22 cellular contexts compared by ENCODE assay signal in genomic region chr14:65817011-65817410, GRCh38.
"Had no signal": no experiment of that assay in that cellular context is flagged by ENCODE, and none has a peak within 500 bp of the region (broad histone marks: within the 10 kb centered on the region; RNA-seq: fewer than 3 reads in every experiment).

No MANE protein-coding gene starts in this region.

- H3K4me1 ChIP-seq: colonic mucosa, heart right ventricle, lower lobe of right lung, sigmoid colon had no signal

- H3K27me3 ChIP-seq: brain microvascular endothelial cell, colonic mucosa had no signal

- H3K4me3 Mint-ChIP-seq: activated naive CD4-positive, alpha-beta T cell treated with anti-CD3 and anti-CD28 coated beads, Interleukin-2, amount 50 U/mL, for 24 hours; central memory CD8-positive, alpha-beta T cell; naive thymus-derived CD4-positive, alpha-beta T cell; neural crest cell; T-helper 2 cell treated with Interferon-gamma antibody and Interleukin-4, amounts not matched to agents 5 μg/mL and 100 μg/mL, for 36 hours had no signal

- DNase-seq: activated CD4-positive, alpha-beta T cell treated with anti-CD3 and anti-CD28 coated beads for 1 hour; activated CD4-positive, alpha-beta T cell treated with anti-CD3 and anti-CD28 coated beads, Interleukin-2, amount 50 U/mL, for 1 hour; activated gamma-delta T cell treated with Interleukin-2 at 50 U/mL for 16 hours; activated T-cell treated with anti-CD3 and anti-CD28 coated beads, Interleukin-2, amount 50 U/mL, for 1 hour; aorta; brain microvascular endothelial cell; colonic mucosa; heart right ventricle; kidney; lower lobe of right lung; naive thymus-derived CD4-positive, alpha-beta T cell; occipital lobe; retina; sigmoid colon; stimulated activated CD4-positive, alpha-beta T cell treated with anti-CD3 and anti-CD28 coated beads, Interleukin-4, amount 100 ng/mL, for 1 hour; stimulated activated naive CD8-positive, alpha-beta T cell treated with anti-CD3 and anti-CD28 coated beads, Interleukin-15, Interleukin-2, amounts not matched to agents 100 U/mL and 50 U/mL, for 24 hours had no signal

- H3K9me3 Mint-ChIP-seq: activated naive CD4-positive, alpha-beta T cell treated with anti-CD3 and anti-CD28 coated beads, Interleukin-2, amount 50 U/mL, for 24 hours; central memory CD8-positive, alpha-beta T cell; naive thymus-derived CD4-positive, alpha-beta T cell; neural crest cell; T-helper 2 cell treated with Interferon-gamma antibody and Interleukin-4, amounts not matched to agents 5 μg/mL and 100 μg/mL, for 36 hours had no signal

- ATAC-seq: heart right ventricle; left lobe of liver; lower lobe of right lung; naive thymus-derived CD4-positive, alpha-beta T cell; stimulated activated naive CD8-positive, alpha-beta T cell treated with anti-CD3 and anti-CD28 coated beads, Interleukin-15, Interleukin-2, amounts not matched to agents 100 U/mL and 50 U/mL, for 24 hours had no signal

- H3K36me3 ChIP-seq: brain microvascular endothelial cell, colonic mucosa, heart right ventricle, lower lobe of right lung, sigmoid colon had no signal

- H3K4me1 Mint-ChIP-seq: central memory CD8-positive, alpha-beta T cell had no signal

- H3K27ac Mint-ChIP-seq: activated naive CD4-positive, alpha-beta T cell treated with anti-CD3 and anti-CD28 coated beads, Interleukin-2, amount 50 U/mL, for 24 hours; naive thymus-derived CD4-positive, alpha-beta T cell; T-helper 2 cell treated with Interferon-gamma antibody and Interleukin-4, amounts not matched to agents 5 μg/mL and 100 μg/mL, for 36 hours had no signal

- H3K27ac ChIP-seq: brain microvascular endothelial cell, colonic mucosa, heart right ventricle, lower lobe of right lung, sigmoid colon had no signal

- H3K9me3 ChIP-seq: colonic mucosa, heart right ventricle, lower lobe of right lung, sigmoid colon had no signal

- H3K36me3 Mint-ChIP-seq: activated naive CD4-positive, alpha-beta T cell treated with anti-CD3 and anti-CD28 coated beads, Interleukin-2, amount 50 U/mL, for 24 hours; naive thymus-derived CD4-positive, alpha-beta T cell had no signal

- H3K4me3 ChIP-seq: colonic mucosa, heart right ventricle, lower lobe of right lung, sigmoid colon, smooth muscle cell had no signal

- H3K27me3 Mint-ChIP-seq: activated naive CD4-positive, alpha-beta T cell treated with anti-CD3 and anti-CD28 coated beads, Interleukin-2, amount 50 U/mL, for 24 hours; central memory CD8-positive, alpha-beta T cell had no signal

- H3K4me2 ChIP-seq: smooth muscle cell had no signal
